8 cellular contexts compared by ENCODE assay signal in the genomic region with DNA sequence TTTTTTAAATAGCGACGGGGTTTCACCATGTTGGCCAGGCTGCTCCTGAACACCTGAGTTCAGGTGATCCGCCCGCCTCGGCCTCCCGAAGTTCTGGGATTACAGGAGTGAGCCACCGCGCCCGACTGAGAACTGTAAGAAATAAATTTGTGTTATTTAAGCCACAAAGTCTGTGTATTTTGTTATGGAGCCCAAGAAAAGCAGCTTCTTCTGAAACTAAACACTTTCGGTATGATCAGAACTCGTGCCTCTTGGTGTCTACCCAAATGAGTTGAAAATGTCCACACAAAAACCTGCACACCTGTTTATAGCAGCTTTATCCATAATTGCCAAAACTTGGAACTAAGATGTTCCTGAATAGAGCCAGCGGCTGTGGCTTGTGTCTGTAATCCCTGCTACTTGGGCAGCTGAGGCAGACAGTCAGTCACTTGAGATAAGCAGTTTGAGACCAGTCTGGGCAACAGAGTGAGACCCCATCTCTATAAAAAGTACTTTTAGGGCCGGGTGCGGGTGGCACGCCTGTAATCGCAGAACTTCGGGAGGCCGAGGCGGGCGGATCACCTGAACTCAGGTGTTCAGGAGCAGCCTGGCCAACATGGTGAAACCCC. TPM values are rescaled to one million over a fixed set of nuclear protein-coding genes. Genes with fewer than 3 reads are reported as not detected.
DNase-seq lines count a peak whose midpoint lies in the region; ATAC-seq and TF ChIP-seq lines count a peak whose summit lies in the region.
"Not testable (repeated sequence)": the region's sequence is repeated elsewhere in the genome, so short reads cannot be mapped to it uniquely, and the experiment has no call there.

No MANE protein-coding gene starts in this region.

- H3K9me3 ChIP-seq in CD8-positive, alpha-beta T cell (ENCODE audit: low read length); heart right ventricle; psoas muscle: not testable (repeated sequence)

- not testable (repeated sequence) for H3K27ac Mint-ChIP-seq in CD8-positive, alpha-beta T cell; activated CD8-positive, alpha-beta T cell treated with anti-CD3 and anti-CD28 coated beads, Interleukin-2, amount 10 ng/mL, durations not matched to agents 7 days and 5 days

- intact Hi-C loops in CD8-positive, alpha-beta T cell (cut with DNase I, micrococcal nuclease); heart right ventricle (cut with DNase I); psoas muscle (cut with DNase I): not testable (repeated sequence)

- H3K4me3 Mint-ChIP-seq in CD8-positive, alpha-beta T cell; activated CD8-positive, alpha-beta T cell treated with anti-CD3 and anti-CD28 coated beads, Interleukin-2, amount 10 ng/mL, durations not matched to agents 7 days and 5 days: not testable (repeated sequence)

- WGBS in heart right ventricle, 2 donors, result no CpG with 5 or more reads among the region's 20 CpGs
- no CpG with 5 or more reads among the region's 20 CpGs for WGBS in psoas muscle, 3 donors

- TF ChIP-seq CTCF in CD8-positive, alpha-beta T cell (IDR thresholded peaks at IDR 0.05); heart right ventricle (IDR thresholded peaks at IDR 0.05); psoas muscle (IDR thresholded peaks at IDR 0.05): not testable (repeated sequence)

- not testable (repeated sequence) for H3K4me1 ChIP-seq in CD8-positive, alpha-beta T cell (ENCODE audit: insufficient read depth, low read length); heart right ventricle; psoas muscle

- H3K27me3 Mint-ChIP-seq in CD8-positive, alpha-beta T cell (ENCODE audit: low read depth); activated CD8-positive, alpha-beta T cell treated with anti-CD3 and anti-CD28 coated beads, Interleukin-2, amount 10 ng/mL, durations not matched to agents 7 days and 5 days (ENCODE audit: low read depth): not testable (repeated sequence)

- H3K4me1 Mint-ChIP-seq in CD8-positive, alpha-beta T cell (ENCODE audit: low read depth); activated CD8-positive, alpha-beta T cell treated with anti-CD3 and anti-CD28 coated beads, Interleukin-2, amount 10 ng/mL, durations not matched to agents 7 days and 5 days (ENCODE audit: low read depth): not testable (repeated sequence)

- POLR2A ChIA-PET in CD8-positive, alpha-beta T cell (lab: Charles Lee); activated CD8-positive, alpha-beta T cell treated with anti-CD3 and anti-CD28 coated beads, Interleukin-2, amount 10 ng/mL, durations not matched to agents 7 days and 5 days (lab: Charles Lee): not testable (repeated sequence)

- H3K27ac ChIP-seq in CD8-positive, alpha-beta T cell (ENCODE audit: low read depth, low read length); heart right ventricle; psoas muscle: not testable (repeated sequence)

- H3K9me3 Mint-ChIP-seq in CD8-positive, alpha-beta T cell; activated CD8-positive, alpha-beta T cell treated with anti-CD3 and anti-CD28 coated beads, Interleukin-2, amount 10 ng/mL, durations not matched to agents 7 days and 5 days (ENCODE audit: insufficient read depth): not testable (repeated sequence)

- CTCF ChIA-PET in CD8-positive, alpha-beta T cell (lab: Charles Lee); activated CD8-positive, alpha-beta T cell treated with anti-CD3 and anti-CD28 coated beads, Interleukin-2, amount 10 ng/mL, durations not matched to agents 7 days and 5 days (lab: Charles Lee): not testable (repeated sequence)

- not testable (repeated sequence) for H3K36me3 Mint-ChIP-seq in CD8-positive, alpha-beta T cell; activated CD8-positive, alpha-beta T cell treated with anti-CD3 and anti-CD28 coated beads, Interleukin-2, amount 10 ng/mL, durations not matched to agents 7 days and 5 days (ENCODE audit: low read depth)

- H3K27me3 ChIP-seq in CD8-positive, alpha-beta T cell (ENCODE audit: insufficient read depth, low read length); heart right ventricle; psoas muscle (ENCODE audit: insufficient read depth in 3 of 3, low read length in 2 of 3): not testable (repeated sequence)

- ATAC-seq in CD8-positive, alpha-beta T cell, result peak; percentile 65
- ATAC-seq in GM19025 (IDR thresholded peaks at IDR 0.05; ENCODE audit: low read depth, unreplicated experiment) (peak; percentile 37), GM21528 (IDR thresholded peaks at IDR 0.05; ENCODE audit: low FRiP score, unreplicated experiment) (peak; percentile 68), HG02885 (IDR thresholded peaks at IDR 0.05; ENCODE audit: poor library complexity, unreplicated experiment) (peak; percentile 54), HG03457 (IDR thresholded peaks at IDR 0.05; ENCODE audit: unreplicated experiment) (peak; percentile 71), heart right ventricle (peak; percentile 71 to 97 (median 95)), psoas muscle (peak; percentile 85 to 96 (median 94))
- peak; percentile 86 for ATAC-seq in activated CD8-positive, alpha-beta T cell treated with anti-CD3 and anti-CD28 coated beads, Interleukin-2, amount 10 ng/mL, durations not matched to agents 7 days and 5 days

- H3K4me3 ChIP-seq in CD8-positive, alpha-beta T cell (ENCODE audit: low read depth, low read length); heart right ventricle; psoas muscle: not testable (repeated sequence)

- DNase-seq in CD8-positive, alpha-beta T cell; activated CD8-positive, alpha-beta T cell treated with anti-CD3 and anti-CD28 coated beads, Interleukin-2, amount 10 ng/mL, durations not matched to agents 7 days and 5 days; heart right ventricle; psoas muscle: not testable (repeated sequence)

- H3K36me3 ChIP-seq in CD8-positive, alpha-beta T cell (ENCODE audit: insufficient read depth, low read length); heart right ventricle; psoas muscle (ENCODE audit: insufficient read depth in 1 of 2, low read depth in 1 of 2): not testable (repeated sequence)

RNA-seq across cellular contexts. Expression of a gene that starts 16.1 kb away (rescaled TPM):
- total RNA-seq in CD8-positive, alpha-beta T cell, result 10 to 100 TPM; 15.8 to 18.3 TPM
- total RNA-seq in activated CD8-positive, alpha-beta T cell treated with anti-CD3 and anti-CD28 coated beads, Interleukin-2, amount 10 ng/mL, durations not matched to agents 7 days and 5 days, result 10 to 100 TPM; 25.9 to 26.3 TPM
- total RNA-seq in heart right ventricle, result 1 to 10 TPM in 9 of 10 donors, under 1 TPM in 1; 0.99 to 3.6 (median 2.2) TPM
- 1 to 10 TPM; 2.6 to 3.7 TPM for polyA plus RNA-seq in heart right ventricle
- total RNA-seq in psoas muscle, result 1 to 10 TPM in 3 of 4 donors, under 1 TPM in 1; 0.71 to 2.2 (median 1.9) TPM
- polyA plus RNA-seq in psoas muscle, result 1 to 10 TPM in 2 of 3 donors, under 1 TPM in 1; 0.71 to 1.9 (median 1.4) TPM

RNA-seq across cellular contexts. Expression of a gene that starts 58.3 kb away (rescaled TPM):
- 1 to 10 TPM; 3.5 to 4.1 TPM for total RNA-seq in CD8-positive, alpha-beta T cell
- 1 to 10 TPM; 4.0 to 4.5 TPM for total RNA-seq in activated CD8-positive, alpha-beta T cell treated with anti-CD3 and anti-CD28 coated beads, Interleukin-2, amount 10 ng/mL, durations not matched to agents 7 days and 5 days
- total RNA-seq in heart right ventricle (1 to 10 TPM in 9 of 10 donors, under 1 TPM in 1; 0.96 to 4.0 (median 1.7) TPM), psoas muscle (10 to 100 TPM in 1 of 4 donors, 1 to 10 TPM in 3; 7.0 to 20.4 (median 9.3) TPM)
- polyA plus RNA-seq in heart right ventricle (1 to 10 TPM; 1.1 to 5.5 TPM), psoas muscle (10 to 100 TPM in 1 of 3 donors, 1 to 10 TPM in 2; 8.2 to 65.6 (median 9.0) TPM)

Comparison
In these comparisons a context has a peak if more than half of its experiments do, and no peak if none do; other contexts are left out.
1. ATAC-seq: peak in every context shown above with its lines; median percentile 95 in heart right ventricle; 94 in psoas muscle; 86 in activated CD8-positive, alpha-beta T cell treated with anti-CD3 and anti-CD28 coated beads, Interleukin-2, amount 10 ng/mL, durations not matched to agents 7 days and 5 days; 71 in HG03457; 68 in GM21528; 65 in CD8-positive, alpha-beta T cell; 54 in HG02885; 37 in GM19025.